8 cellular contexts compared by ENCODE assay signal in genomic region chr19:42325308-42325895, GRCh38. TPM values are rescaled to one million over a fixed set of nuclear protein-coding genes. Genes with fewer than 3 reads are reported as not detected.
A peak's percentile ranks its signal among the peaks of the same experiment; 100 is the strongest.
DNase-seq lines count a peak whose midpoint lies in the region; ATAC-seq and TF ChIP-seq lines count a peak whose summit lies in the region.

Gene MEGF8 (plus strand): TSS chr19:42325635. CDS start chr19:42326244, 609 bp downstream.

- H3K36me3 Mint-ChIP-seq in IgD-negative memory B cell, result no peaks in the 10 kb centered on the region
- no peaks in the 10 kb centered on the region for H3K36me3 Mint-ChIP-seq in activated T-cell treated with anti-CD3 and anti-CD28 coated beads, Interleukin-2, amount 50 U/mL, for 24 hours (ENCODE audit: low read depth)

- DNase-seq in DMS153 treated with DMSO at 0.1 percent for 48 hours (lab: John Stamatoyannopoulos, UW; ENCODE audit: unreplicated experiment) (peak; percentile 97), OCI-M2 (lab: John Stamatoyannopoulos, UW; ENCODE audit: unreplicated experiment) (peak; percentile 96), erythroblast (lab: John Stamatoyannopoulos, UW) (peak; percentile 98 to 99)
- peak; percentile 98 for DNase-seq in activated T-cell treated with anti-CD3 and anti-CD28 coated beads, Interleukin-2, amount 50 U/mL, for 24 hours
- DNase-seq in stimulated activated CD8-positive, alpha-beta memory T cell treated with anti-CD3 and anti-CD28 coated beads, Interleukin-4, amount 100 ng/mL, for 48 hours, result peak; percentile 99

- peak within 1 kb of the TSS; percentile 51 to 89 (median 82) for H3K27ac Mint-ChIP-seq in IgD-negative memory B cell
- peak within 1 kb of the TSS; percentile 86 for H3K27ac Mint-ChIP-seq in activated T-cell treated with anti-CD3 and anti-CD28 coated beads, Interleukin-2, amount 50 U/mL, for 24 hours

- peak; percentile 53 for TF ChIP-seq POLR2A in erythroblast (IDR thresholded peaks at IDR 0.05; ENCODE audit: low read length)

- peak within 1 kb of the TSS; percentile 90 to 97 (median 94) for H3K4me3 Mint-ChIP-seq in IgD-negative memory B cell
- H3K4me3 Mint-ChIP-seq in activated T-cell treated with anti-CD3 and anti-CD28 coated beads, Interleukin-2, amount 50 U/mL, for 24 hours, result peak within 1 kb of the TSS; percentile 84

- H3K4me3 ChIP-seq in mucosa of rectum (ENCODE audit: low read length in 2 of 2), result peak within 1 kb of the TSS; percentile 88 to 91

- H3K4me1 ChIP-seq in mucosa of rectum (ENCODE audit: control insufficient read depth in 2 of 2, insufficient read depth in 2 of 2, low read length in 2 of 2), result peaks cover 10 to 13% of the 10 kb centered on the region in 2 donors

- peak; percentile 89 for ATAC-seq in GM21529 (IDR thresholded peaks at IDR 0.05; ENCODE audit: unreplicated experiment)

- no peaks in the 10 kb centered on the region for H3K36me3 ChIP-seq in mucosa of rectum (ENCODE audit: control insufficient read depth in 2 of 2, insufficient read depth in 2 of 2, low read length in 2 of 2)

- peak within 1 kb of the TSS; percentile 67 to 78 for H3K27ac ChIP-seq in mucosa of rectum (ENCODE audit: low read depth in 2 of 2, low read length in 2 of 2)

- H3K9me3 Mint-ChIP-seq in IgD-negative memory B cell, result no peaks in the 10 kb centered on the region
- H3K9me3 Mint-ChIP-seq in activated T-cell treated with anti-CD3 and anti-CD28 coated beads, Interleukin-2, amount 50 U/mL, for 24 hours, result no peaks in the 10 kb centered on the region

- no peaks in the 10 kb centered on the region for H3K9me3 ChIP-seq in mucosa of rectum (ENCODE audit: control insufficient read depth in 2 of 2, low read length in 2 of 2)

- H3K9ac ChIP-seq in mucosa of rectum (ENCODE audit: low read depth in 1 of 2, low read length in 2 of 2), result peak within 1 kb of the TSS; percentile 85 to 86

- peaks cover 7 to 18% of the 10 kb centered on the region in 2 donors for H3K27me3 ChIP-seq in mucosa of rectum (ENCODE audit: control insufficient read depth in 2 of 2, insufficient read depth in 2 of 2, low read length in 2 of 2)

- H3K27me3 Mint-ChIP-seq in IgD-negative memory B cell, result peaks cover 12% of the 10 kb centered on the region
- H3K27me3 Mint-ChIP-seq in activated T-cell treated with anti-CD3 and anti-CD28 coated beads, Interleukin-2, amount 50 U/mL, for 24 hours, result peaks cover 22% of the 10 kb centered on the region

- peaks cover 15 to 22% (median 22%) of the 10 kb centered on the region in 3 donors for H3K4me1 Mint-ChIP-seq in IgD-negative memory B cell
- H3K4me1 Mint-ChIP-seq in activated T-cell treated with anti-CD3 and anti-CD28 coated beads, Interleukin-2, amount 50 U/mL, for 24 hours (ENCODE audit: low read depth), result peaks cover 19% of the 10 kb centered on the region

RNA-seq across cellular contexts. Expression of gene MEGF8, which starts in this region (rescaled TPM):
- 0.90 TPM for polyA plus RNA-seq in IgD-negative memory B cell

Comparison
In these comparisons a context has a peak if more than half of its experiments do, and no peak if none do; other contexts are left out.
1. Peak in every context shown above with its lines: DNase-seq, ATAC-seq, H3K4me3 ChIP-seq and H3K27ac ChIP-seq.